In the genomic region with DNA sequence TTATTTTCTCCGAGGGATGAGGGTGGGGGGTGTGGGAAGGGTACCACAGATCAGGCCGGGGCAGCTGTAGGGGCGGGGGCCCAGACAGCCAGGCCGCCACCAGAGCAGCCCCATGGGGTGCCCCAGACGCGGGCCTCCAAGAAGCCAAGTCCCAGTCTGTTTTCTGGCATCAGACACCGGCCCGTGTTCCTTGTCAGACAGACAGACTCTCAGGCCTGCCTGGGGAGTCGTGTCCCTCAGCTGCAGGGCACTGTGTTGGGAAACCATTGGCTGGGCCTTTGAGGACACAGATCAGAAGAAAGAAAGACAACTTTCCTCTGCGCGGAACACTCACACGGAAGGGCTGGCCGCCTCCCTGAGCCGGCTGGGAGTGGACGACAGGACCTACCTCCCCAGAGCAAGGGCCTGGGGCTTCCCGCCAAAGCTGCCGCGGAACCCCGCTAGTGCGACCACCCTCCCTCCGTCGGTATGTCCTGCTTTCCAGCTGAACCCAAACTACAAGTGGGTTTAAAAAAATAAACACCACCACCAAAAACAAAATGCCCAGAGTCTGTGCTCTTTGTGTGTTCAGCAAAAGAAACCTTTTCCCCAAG, we compare ENCODE assay signal across 1 cellular context.
TF ChIP-seq lines count a peak whose summit lies in the region.

No MANE protein-coding gene starts in this region.

TF ChIP-seq in IMR-90, 13 proteins besides CTCF, POLR2A, EP300 and RAD21:
- no peak for TF ChIP-seq MAZ (IDR thresholded peaks at IDR 0.05; ENCODE audit: borderline replicate concordance, low read depth, low read length)
- TF ChIP-seq CEBPB (IDR thresholded peaks at IDR 0.05; ENCODE audit: low read depth, low read length) = no peak
- TF ChIP-seq, protein P1, sequence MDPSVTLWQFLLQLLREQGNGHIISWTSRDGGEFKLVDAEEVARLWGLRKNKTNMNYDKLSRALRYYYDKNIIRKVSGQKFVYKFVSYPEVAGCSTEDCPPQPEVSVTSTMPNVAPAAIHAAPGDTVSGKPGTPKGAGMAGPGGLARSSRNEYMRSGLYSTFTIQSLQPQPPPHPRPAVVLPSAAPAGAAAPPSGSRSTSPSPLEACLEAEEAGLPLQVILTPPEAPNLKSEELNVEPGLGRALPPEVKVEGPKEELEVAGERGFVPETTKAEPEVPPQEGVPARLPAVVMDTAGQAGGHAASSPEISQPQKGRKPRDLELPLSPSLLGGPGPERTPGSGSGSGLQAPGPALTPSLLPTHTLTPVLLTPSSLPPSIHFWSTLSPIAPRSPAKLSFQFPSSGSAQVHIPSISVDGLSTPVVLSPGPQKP (IDR thresholded peaks at IDR 0.05; ENCODE audit: borderline replicate concordance, low read depth, low read length) = no peak
- no peak for TF ChIP-seq CHD1 (IDR thresholded peaks at IDR 0.05; ENCODE audit: low read depth, low read length)
- TF ChIP-seq BHLHE40 (IDR thresholded peaks at IDR 0.05; ENCODE audit: low read depth, low read length) = no peak
- no peak for TF ChIP-seq SMC3 (IDR thresholded peaks at IDR 0.05; ENCODE audit: low read depth, low read length)
- no peak for TF ChIP-seq MXI1 (IDR thresholded peaks at IDR 0.05; ENCODE audit: borderline replicate concordance, low read depth, low read length)
- TF ChIP-seq, protein P2, sequence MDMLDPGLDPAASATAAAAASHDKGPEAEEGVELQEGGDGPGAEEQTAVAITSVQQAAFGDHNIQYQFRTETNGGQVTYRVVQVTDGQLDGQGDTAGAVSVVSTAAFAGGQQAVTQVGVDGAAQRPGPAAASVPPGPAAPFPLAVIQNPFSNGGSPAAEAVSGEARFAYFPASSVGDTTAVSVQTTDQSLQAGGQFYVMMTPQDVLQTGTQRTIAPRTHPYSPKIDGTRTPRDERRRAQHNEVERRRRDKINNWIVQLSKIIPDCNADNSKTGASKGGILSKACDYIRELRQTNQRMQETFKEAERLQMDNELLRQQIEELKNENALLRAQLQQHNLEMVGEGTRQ (IDR thresholded peaks at IDR 0.05; ENCODE audit: low read depth, low read length) = no peak
- TF ChIP-seq NFE2L2 (IDR thresholded peaks at IDR 0.05; ENCODE audit: low read depth, low read length) = no peak
- no peak for TF ChIP-seq MAFK (IDR thresholded peaks at IDR 0.05; ENCODE audit: low read depth, low read length)
- no peak for TF ChIP-seq RCOR1 (IDR thresholded peaks at IDR 0.05; ENCODE audit: insufficient replicate concordance, low read length)
- TF ChIP-seq RFX5 (IDR thresholded peaks at IDR 0.05; ENCODE audit: low read depth, low read length) = no peak
- no peak for TF ChIP-seq FOS (IDR thresholded peaks at IDR 0.05; ENCODE audit: low read depth, low read length)
